In genomic region chr13:69198706-69199105, GRCh38 we compare ENCODE assay signal across 1 cellular context.
TF ChIP-seq lines count a peak whose summit lies in the region.

No MANE protein-coding gene starts in this region.

TF ChIP-seq in SK-N-SH treated with all-trans-retinoic acid at 6 μM for 48 hours, 23 proteins besides CTCF, POLR2A, EP300 and RAD21 (continued from another document):
- TF ChIP-seq, protein P1, sequence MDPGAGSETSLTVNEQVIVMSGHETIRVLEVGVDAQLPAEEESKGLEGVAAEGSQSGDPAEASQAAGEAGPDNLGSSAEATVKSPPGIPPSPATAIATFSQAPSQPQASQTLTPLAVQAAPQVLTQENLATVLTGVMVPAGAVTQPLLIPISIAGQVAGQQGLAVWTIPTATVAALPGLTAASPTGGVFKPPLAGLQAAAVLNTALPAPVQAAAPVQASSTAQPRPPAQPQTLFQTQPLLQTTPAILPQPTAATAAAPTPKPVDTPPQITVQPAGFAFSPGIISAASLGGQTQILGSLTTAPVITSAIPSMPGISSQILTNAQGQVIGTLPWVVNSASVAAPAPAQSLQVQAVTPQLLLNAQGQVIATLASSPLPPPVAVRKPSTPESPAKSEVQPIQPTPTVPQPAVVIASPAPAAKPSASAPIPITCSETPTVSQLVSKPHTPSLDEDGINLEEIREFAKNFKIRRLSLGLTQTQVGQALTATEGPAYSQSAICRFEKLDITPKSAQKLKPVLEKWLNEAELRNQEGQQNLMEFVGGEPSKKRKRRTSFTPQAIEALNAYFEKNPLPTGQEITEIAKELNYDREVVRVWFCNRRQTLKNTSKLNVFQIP (CRISPR knock-in tag; IDR thresholded peaks at IDR 0.05; ENCODE audit: borderline replicate concordance, low read depth): no peak
- TF ChIP-seq TCF4 (CRISPR knock-in tag; IDR thresholded peaks at IDR 0.05; ENCODE audit: borderline replicate concordance) (peak; percentile 97), GLIS3 (CRISPR knock-in tag; IDR thresholded peaks at IDR 0.05) (no peak), ZFP30 (CRISPR knock-in tag; IDR thresholded peaks at IDR 0.05) (no peak), ZNF8 (CRISPR knock-in tag; IDR thresholded peaks at IDR 0.05) (no peak), CSRNP3 (CRISPR knock-in tag; IDR thresholded peaks at IDR 0.05) (peak; percentile 88), ESRRG (CRISPR knock-in tag; IDR thresholded peaks at IDR 0.05) (no peak), CSDC2 (CRISPR knock-in tag; IDR thresholded peaks at IDR 0.05) (no peak), ZNF70 (CRISPR knock-in tag; IDR thresholded peaks at IDR 0.05) (no peak), ARNTL (CRISPR knock-in tag; IDR thresholded peaks at IDR 0.05; ENCODE audit: borderline replicate concordance, low read depth) (no peak), TOX (CRISPR knock-in tag; IDR thresholded peaks at IDR 0.05; ENCODE audit: borderline replicate concordance) (no peak), PPARA (CRISPR knock-in tag; IDR thresholded peaks at IDR 0.05; ENCODE audit: borderline replicate concordance) (no peak), ISL1 (CRISPR knock-in tag; IDR thresholded peaks at IDR 0.05) (peak; percentile 66), PATZ1 (CRISPR knock-in tag; IDR thresholded peaks at IDR 0.05; ENCODE audit: borderline replicate concordance) (no peak), OSR1 (CRISPR knock-in tag; IDR thresholded peaks at IDR 0.05) (no peak), RARB (CRISPR knock-in tag; IDR thresholded peaks at IDR 0.05) (no peak), BACH2 (CRISPR knock-in tag; IDR thresholded peaks at IDR 0.05; ENCODE audit: borderline replicate concordance) (0 out of 2 replicates have a peak, but pooled peaks have one; percentile 37), ZFP3 (CRISPR knock-in tag; IDR thresholded peaks at IDR 0.05) (no peak)
- TF ChIP-seq, protein P2, sequence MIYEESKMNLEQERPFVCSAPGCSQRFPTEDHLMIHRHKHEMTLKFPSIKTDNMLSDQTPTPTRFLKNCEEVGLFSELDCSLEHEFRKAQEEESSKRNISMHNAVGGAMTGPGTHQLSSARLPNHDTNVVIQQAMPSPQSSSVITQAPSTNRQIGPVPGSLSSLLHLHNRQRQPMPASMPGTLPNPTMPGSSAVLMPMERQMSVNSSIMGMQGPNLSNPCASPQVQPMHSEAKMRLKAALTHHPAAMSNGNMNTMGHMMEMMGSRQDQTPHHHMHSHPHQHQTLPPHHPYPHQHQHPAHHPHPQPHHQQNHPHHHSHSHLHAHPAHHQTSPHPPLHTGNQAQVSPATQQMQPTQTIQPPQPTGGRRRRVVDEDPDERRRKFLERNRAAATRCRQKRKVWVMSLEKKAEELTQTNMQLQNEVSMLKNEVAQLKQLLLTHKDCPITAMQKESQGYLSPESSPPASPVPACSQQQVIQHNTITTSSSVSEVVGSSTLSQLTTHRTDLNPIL (CRISPR knock-in tag; IDR thresholded peaks at IDR 0.05; ENCODE audit: low read depth): no peak; the same call in 1 of the 2 replicates
